8 cellular contexts compared by ENCODE assay signal in genomic region chr15:75042730-75043508, GRCh38. TPM values are rescaled to one million over a fixed set of nuclear protein-coding genes. Genes with fewer than 3 reads are reported as not detected.
DNase-seq lines count a peak whose midpoint lies in the region; ATAC-seq and TF ChIP-seq lines count a peak whose summit lies in the region.

No MANE protein-coding gene starts in this region.

- peak overlapping the region; percentile 94 for H3K27ac ChIP-seq in AG04450 (ENCODE audit: low read depth, low read length)
- H3K27ac ChIP-seq in heart right ventricle = peak overlapping the region; percentile 82 to 98 (median 92)

- no peaks in the 10 kb centered on the region for H3K9me3 ChIP-seq in AG04450 (ENCODE audit: control insufficient read depth, insufficient read depth, low read length)
- no peaks in the 10 kb centered on the region for H3K9me3 ChIP-seq in heart right ventricle

- POLR2A ChIA-PET in AG04450 (lab: Yijun Ruan, JAX) = interaction anchor here (0.6 to 2.6 kb wide), 10 partner anchors 13 to 174 kb away, joined by 3 to 28 read pairs (median 6); partner anchors contain the start of genes C15orf39 and PPCDC

- intact Hi-C loops in heart right ventricle (cut with DNase I) = loop anchor here in 7 of 10 donors (1.0 to 5.0 kb wide), 5 partner anchors 14 to 161 kb away; partner anchors contain the start of gene C15orf39 (in 1 of the 7)

- peaks cover 0 to 4% (median 0%) of the 10 kb centered on the region in 9 donors for H3K36me3 ChIP-seq in heart right ventricle

- H3K4me3 ChIP-seq in AG04450 (ENCODE audit: low read depth, low read length) (no peak overlapping the region), heart right ventricle (peak overlapping the region in 2 of 10 donors; percentile 28 to 32)

- ATAC-seq in GM18868 (IDR thresholded peaks at IDR 0.05; ENCODE audit: unreplicated experiment) = peak; percentile 63
- peak; percentile 63 for ATAC-seq in HG03064 (IDR thresholded peaks at IDR 0.05; ENCODE audit: low read depth, unreplicated experiment)
- peak; percentile 44 to 79 (median 68) for ATAC-seq in heart right ventricle

- DNase-seq in AG04450 (ENCODE audit: low read depth, low spot score) = no peak
- peak; percentile 15 to 39 for DNase-seq in SHP77 (lab: John Stamatoyannopoulos, UW)
- peak; percentile 33 for DNase-seq in activated naive CD4-positive, alpha-beta T cell treated with anti-CD3 and anti-CD28 coated beads, Interleukin-2, amount 50 U/mL, for 16 hours
- DNase-seq in heart right ventricle = peak; percentile 83
- peak; percentile 39 for DNase-seq in retina
- no peak for DNase-seq in DMS153 (lab: John Stamatoyannopoulos, UW)

- peaks cover 43 to 92% (median 65%) of the 10 kb centered on the region in 9 donors for H3K4me1 ChIP-seq in heart right ventricle

- WGBS in heart right ventricle, 2 donors = 24 to 33% methylated on average over 12 of the region's 12 CpGs

- CTCF ChIA-PET in AG04450 (lab: Charles Lee) = interaction anchor here (0.6 to 3.8 kb wide), 12 partner anchors 8 to 166 kb away, joined by 3 to 35 read pairs (median 4); partner anchors contain the start of gene C15orf39

- TF ChIP-seq CTCF in AG04450 (IDR thresholded peaks at IDR 0.05; ENCODE audit: low read depth, low read length) (peak; percentile 35), heart right ventricle (IDR thresholded peaks at IDR 0.05) (peak; percentile 36 to 79 (median 65))

- H3K27me3 ChIP-seq in AG04450 (ENCODE audit: control insufficient read depth, insufficient read depth, low read length) (no peaks in the 10 kb centered on the region), heart right ventricle (no peaks in the 10 kb centered on the region)

RNA-seq across cellular contexts. Expression of gene PPCDC, which starts 19.5 kb away (rescaled TPM):
- polyA plus RNA-seq in AG04450 (2011; rRNA removed) (5.5 and 7.1 TPM in 2 replicates), heart right ventricle (10 to 100 TPM in 1 of 2 donors, 1 to 10 TPM in 1; 9.9 to 14.6 TPM)
- polyA minus RNA-seq in AG04450 (2011; rRNA and poly(A)+ RNA removed) = 5.4 and 5.5 TPM in 2 replicates
- total RNA-seq in heart right ventricle = 10 to 100 TPM in 1 of 10 donors, 1 to 10 TPM in 9; 3.6 to 11.0 (median 5.8) TPM

RNA-seq across cellular contexts. Expression of gene SCAMP5, which starts 47.6 kb away (rescaled TPM):
- polyA plus RNA-seq in AG04450 (2011; rRNA removed) (2.1 TPM in 2 replicates), heart right ventricle (1 to 10 TPM in 1 of 2 donors, under 1 TPM in 1; 0.73 to 5.3 TPM)
- polyA minus RNA-seq in AG04450 (2011; rRNA and poly(A)+ RNA removed) = 2.9 and 3.5 TPM in 2 replicates
- total RNA-seq in heart right ventricle = 1 to 10 TPM in 9 of 10 donors, under 1 TPM in 1; 0.55 to 7.5 (median 3.8) TPM

Comparison
In these comparisons a context has a peak if more than half of its experiments do, and no peak if none do; other contexts are left out.
1. DNase-seq: peak in SHP77 (2 of 2), activated naive CD4-positive, alpha-beta T cell treated with anti-CD3 and anti-CD28 coated beads, Interleukin-2, amount 50 U/mL, for 16 hours (single experiment), heart right ventricle (2 of 2) and retina (single experiment); none in AG04450 (single experiment) and DMS153 (single experiment).
2. Peak in every context shown above with its lines, with median percentiles within 50 percentile points of each other: ATAC-seq.